In the genomic region with DNA sequence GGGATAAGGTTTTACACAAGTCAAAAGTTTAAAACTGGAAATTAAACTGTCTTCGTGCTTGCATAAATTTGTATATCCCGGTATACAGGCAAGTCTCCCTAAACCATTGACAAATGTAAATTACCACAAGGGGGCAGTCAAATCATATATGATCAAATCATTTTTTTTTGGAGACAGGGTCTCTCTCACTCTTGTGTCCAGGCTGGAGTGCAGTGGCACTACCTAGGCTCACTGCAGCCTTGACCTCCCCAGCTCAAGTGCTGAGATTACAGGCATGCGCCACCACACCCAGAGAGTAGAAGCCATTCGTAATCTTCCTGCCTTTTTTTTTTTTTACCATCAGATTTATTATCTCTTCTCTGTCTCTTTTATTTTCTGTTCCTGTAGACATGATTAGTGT, we compare ENCODE assay signal across 9 cellular contexts. TPM values are rescaled to one million over a fixed set of nuclear protein-coding genes. Genes with fewer than 3 reads are reported as not detected.
DNase-seq lines count a peak whose midpoint lies in the region; ATAC-seq and TF ChIP-seq lines count a peak whose summit lies in the region.
"Had no signal": no experiment of that assay in that cellular context is flagged by ENCODE, and none has a peak within 500 bp of the region (broad histone marks: within the 10 kb centered on the region; RNA-seq: fewer than 3 reads in every experiment).

No MANE protein-coding gene starts in this region.

- no peak overlapping the region for H3K4me3 ChIP-seq in A673 (ENCODE audit: low read depth, low read length, poor library complexity, severe bottlenecking)
- no peak overlapping the region for H3K4me3 ChIP-seq in upper lobe of right lung

- H3K27ac ChIP-seq in A673 (ENCODE audit: low read depth, low read length, poor library complexity, severe bottlenecking) (no peak overlapping the region), upper lobe of right lung (no peak overlapping the region)

- no peaks in the 10 kb centered on the region for H3K27me3 Mint-ChIP-seq in brain
- H3K27me3 Mint-ChIP-seq: stimulated activated naive CD8-positive, alpha-beta T cell treated with anti-CD3 and anti-CD28 coated beads, Interleukin-15, Interleukin-2, amounts not matched to agents 100 ng/mL and 50 ng/mL, for 24 hours had no signal

- DNase-seq in A673 (ENCODE audit: low spot score) = peak; percentile 61
- peak; percentile 30 for DNase-seq in GDM1 (lab: John Stamatoyannopoulos, UW)
- peak; percentile 36 for DNase-seq in NCI-H2227 treated with DMSO at 0.1 percent for 48 hours (lab: John Stamatoyannopoulos, UW)
- peak; percentile 16 for DNase-seq in kidney glomerular epithelial cell (lab: John Stamatoyannopoulos, UW)
- DNase-seq in upper lobe of right lung = no peak
- no peak for DNase-seq in omental fat pad (ENCODE audit: low spot score)

- H3K36me3 Mint-ChIP-seq in brain = peaks cover 11% of the 10 kb centered on the region

- no peaks in the 10 kb centered on the region for H3K9me3 Mint-ChIP-seq in brain
- H3K9me3 Mint-ChIP-seq: stimulated activated naive CD8-positive, alpha-beta T cell treated with anti-CD3 and anti-CD28 coated beads, Interleukin-15, Interleukin-2, amounts not matched to agents 100 ng/mL and 50 ng/mL, for 24 hours had no signal

- POLR2A ChIA-PET in A673 (lab: Charles Lee; ENCODE audit: low non-redundant PET) = no interaction called here

- H3K27me3 ChIP-seq in A673 (replicated peaks; ENCODE audit: insufficient read depth, low read depth, low read length, poor library complexity) (no peaks in the 10 kb centered on the region), upper lobe of right lung (no peaks in the 10 kb centered on the region)

- CTCF ChIA-PET in A673 (lab: Charles Lee) = no interaction called here

- intact Hi-C loops in A673 (cut with micrococcal nuclease; ENCODE audit: unreplicated experiment) = no loop called here
- intact Hi-C loops in upper lobe of right lung (cut with DNase I) = no loop called here

- no peak overlapping the region for H3K4me3 Mint-ChIP-seq in brain
- H3K4me3 Mint-ChIP-seq: stimulated activated naive CD8-positive, alpha-beta T cell treated with anti-CD3 and anti-CD28 coated beads, Interleukin-15, Interleukin-2, amounts not matched to agents 100 ng/mL and 50 ng/mL, for 24 hours had no signal

- peak; percentile 69 for ATAC-seq in upper lobe of right lung
- no peak for ATAC-seq in omental fat pad (ENCODE audit: low FRiP score)
- no peak for ATAC-seq in GM18519 (IDR thresholded peaks at IDR 0.05; ENCODE audit: low FRiP score, unreplicated experiment)

- no TSS peak for BruUV-seq in A673 (replicated peaks; lab: Mats Ljungman, UMichigan)

- TF ChIP-seq CTCF in A673 (conservative IDR thresholded peaks at IDR 0.05; ENCODE audit: low read depth, low read length) (peak; percentile 49), brain (conservative IDR thresholded peaks at IDR 0.05) (peak; percentile 79), upper lobe of right lung (IDR thresholded peaks at IDR 0.05) (peak; percentile 70), omental fat pad (IDR thresholded peaks at IDR 0.05) (no peak)

- H3K27ac Mint-ChIP-seq in brain = peak overlapping the region; percentile 12 to 82 (median 66)
- H3K27ac Mint-ChIP-seq: stimulated activated naive CD8-positive, alpha-beta T cell treated with anti-CD3 and anti-CD28 coated beads, Interleukin-15, Interleukin-2, amounts not matched to agents 100 ng/mL and 50 ng/mL, for 24 hours had no signal

- H3K36me3 ChIP-seq in A673 (ENCODE audit: insufficient read depth, low read length, poor library complexity, severe bottlenecking) = peaks cover 99% of the 10 kb centered on the region
- H3K36me3 ChIP-seq in upper lobe of right lung = no peaks in the 10 kb centered on the region

- H3K4me1 Mint-ChIP-seq in brain = no peaks in the 10 kb centered on the region

- H3K4me1 ChIP-seq in A673 (ENCODE audit: insufficient read depth, low read length, poor library complexity, severe bottlenecking) (no peaks in the 10 kb centered on the region), upper lobe of right lung (no peaks in the 10 kb centered on the region)

- no peaks in the 10 kb centered on the region for H3K9me3 ChIP-seq in A673 (ENCODE audit: low read depth, low read length, poor library complexity, severe bottlenecking)
- H3K9me3 ChIP-seq in upper lobe of right lung = no peaks in the 10 kb centered on the region

RNA-seq across cellular contexts. Expression of gene TOP2A, which starts 18.5 kb away (rescaled TPM):
- total RNA-seq in A673 (2021) = 188 and 216 TPM in 2 replicates
- 141 TPM for polyA plus RNA-seq in brain (ENCODE audit: insufficient read depth, low read depth, low replicate concordance)
- total RNA-seq in upper lobe of right lung = 3.3 TPM
- 10 to 100 TPM in 1 of 4 donors, 1 to 10 TPM in 2, under 1 TPM in 1; 0.65 to 12.7 (median 2.3) TPM for total RNA-seq in omental fat pad

RNA-seq across cellular contexts. Expression of gene GJD3, which starts 34.6 kb away (rescaled TPM):
- total RNA-seq in A673 (2021) (not detected in 2 replicates), upper lobe of right lung (2.8 TPM), omental fat pad (1 to 10 TPM in 1 of 4 donors, under 1 TPM in 1, not detected in 2; 0.60 to 2.0 TPM)
- not detected for polyA plus RNA-seq in brain (ENCODE audit: insufficient read depth, low read depth, low replicate concordance)

RNA-seq across cellular contexts. Expression of gene IGFBP4, which starts 44.1 kb away (rescaled TPM):
- total RNA-seq in A673 (2021) (4.8 and 6.5 TPM in 2 replicates), upper lobe of right lung (381 TPM), omental fat pad (100 to 1,000 TPM; 352 to 633 (median 429) TPM)
- polyA plus RNA-seq in brain (ENCODE audit: insufficient read depth, low read depth, low replicate concordance) = 50.5 TPM

Comparison
In these comparisons a context has a peak if more than half of its experiments do, and no peak if none do; other contexts are left out.
1. DNase-seq: peak in A673 (single experiment), GDM1 (single experiment), NCI-H2227 treated with DMSO at 0.1 percent for 48 hours (single experiment) and kidney glomerular epithelial cell (single experiment); none in upper lobe of right lung (single experiment) and omental fat pad (single experiment).
2. CTCF ChIP-seq: peak in A673 (single experiment), brain (2 of 2) and upper lobe of right lung (single experiment); none in omental fat pad (0 of 3).
3. RNA of gene TOP2A, which starts 18.5 kb away (total RNA-seq): 188 to 216 TPM in A673; 0.65 to 12.7 TPM in omental fat pad and 3.3 TPM in upper lobe of right lung (single experiment); every median in the first group is over 10 times any median in the second.
4. RNA of gene IGFBP4, which starts 44.1 kb away (total RNA-seq): 352 to 633 TPM in omental fat pad and 381 TPM in upper lobe of right lung (single experiment); 4.8 to 6.5 TPM in A673; every median in the first group is over 10 times any median in the second.